Comparison of ENCODE assay signal across 10 cellular contexts in the genomic region with DNA sequence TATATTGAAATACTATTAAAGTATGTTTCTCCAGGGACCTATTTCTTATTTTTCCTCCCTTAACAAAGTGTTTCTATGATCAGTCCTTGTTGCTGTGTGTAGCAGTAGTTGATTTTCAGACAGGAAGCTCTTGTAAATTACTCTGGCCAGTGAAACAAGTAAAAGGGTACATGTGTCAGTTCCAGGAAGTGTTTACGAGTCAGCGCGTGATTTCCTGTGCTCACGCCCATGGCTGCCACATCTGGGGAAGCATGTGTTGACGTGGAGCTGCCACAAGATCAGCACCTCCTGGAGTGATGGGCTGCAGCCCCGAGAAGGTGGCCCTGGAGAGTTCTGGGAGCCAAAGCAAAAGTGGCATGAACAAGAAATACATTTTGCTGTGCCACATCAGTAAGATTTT. TPM values are rescaled to one million over a fixed set of nuclear protein-coding genes. Genes with fewer than 3 reads are reported as not detected.
DNase-seq lines count a peak whose midpoint lies in the region.
"Had no signal": no experiment of that assay in that cellular context is flagged by ENCODE, and none has a peak within 500 bp of the region (broad histone marks: within the 10 kb centered on the region; RNA-seq: fewer than 3 reads in every experiment).

No MANE protein-coding gene starts in this region.

- H3K4me3 ChIP-seq in skin epidermis, result no peak overlapping the region
- H3K4me3 ChIP-seq: A549, SJCRH30 had no signal

- peak; percentile 25 for DNase-seq in NCI-H748 (lab: John Stamatoyannopoulos, UW; ENCODE audit: unreplicated experiment)
- no peak for DNase-seq in NCI-H748 treated with DMSO at 0.1 percent for 48 hours (lab: John Stamatoyannopoulos, UW)
- peak; percentile 59 for DNase-seq in activated CD4-positive, alpha-beta T cell treated with anti-CD3 and anti-CD28 coated beads for 1 hour
- DNase-seq in dermis blood vessel endothelial cell, result peak; percentile 95
- no peak for DNase-seq in HK-2 (ENCODE audit: unreplicated experiment)
- DNase-seq in NCI-H1417 treated with DMSO at 0.1 percent for 48 hours (lab: John Stamatoyannopoulos, UW), result no peak
- DNase-seq in NCI-H187 treated with DMSO at 0.1 percent for 48 hours (lab: John Stamatoyannopoulos, UW), result no peak

- peak overlapping the region in 11 of 21 experiments; percentile 13 to 62 (median 49) for H3K27ac ChIP-seq in skin epidermis
- H3K27ac ChIP-seq: A549, SJCRH30 had no signal

RNA-seq across cellular contexts. Expression of a gene that starts 38.6 kb away (rescaled TPM):
- total RNA-seq in dermis blood vessel endothelial cell, result not detected in 2 replicates
- total RNA-seq: SJCRH30 had no signal

Comparison
In these comparisons a context has a peak if more than half of its experiments do, and no peak if none do; other contexts are left out.
1. DNase-seq: peak in NCI-H748 (single experiment), activated CD4-positive, alpha-beta T cell treated with anti-CD3 and anti-CD28 coated beads for 1 hour (single experiment) and dermis blood vessel endothelial cell (single experiment); none in NCI-H748 treated with DMSO at 0.1 percent for 48 hours (single experiment), HK-2 (single experiment), NCI-H1417 treated with DMSO at 0.1 percent for 48 hours (single experiment) and NCI-H187 treated with DMSO at 0.1 percent for 48 hours (single experiment).